In genomic region chr1:2554621-2555387, GRCh38 we compare ENCODE assay signal across 1 cellular context.
TF ChIP-seq lines count a peak whose summit lies in the region.

No MANE protein-coding gene starts in this region.

TF ChIP-seq in HCT116, 20 proteins besides CTCF, POLR2A, EP300 and RAD21 (continued from another document):
- no peak for TF ChIP-seq REST (IDR thresholded peaks at IDR 0.05; ENCODE audit: low read depth)
- no peak for TF ChIP-seq ELF1 (IDR thresholded peaks at IDR 0.05; ENCODE audit: borderline replicate concordance, low read depth)
TF ChIP-seq in HCT116: peak in this region for 0.
